ENCODE assay signal across 10 cellular contexts in the genomic region with DNA sequence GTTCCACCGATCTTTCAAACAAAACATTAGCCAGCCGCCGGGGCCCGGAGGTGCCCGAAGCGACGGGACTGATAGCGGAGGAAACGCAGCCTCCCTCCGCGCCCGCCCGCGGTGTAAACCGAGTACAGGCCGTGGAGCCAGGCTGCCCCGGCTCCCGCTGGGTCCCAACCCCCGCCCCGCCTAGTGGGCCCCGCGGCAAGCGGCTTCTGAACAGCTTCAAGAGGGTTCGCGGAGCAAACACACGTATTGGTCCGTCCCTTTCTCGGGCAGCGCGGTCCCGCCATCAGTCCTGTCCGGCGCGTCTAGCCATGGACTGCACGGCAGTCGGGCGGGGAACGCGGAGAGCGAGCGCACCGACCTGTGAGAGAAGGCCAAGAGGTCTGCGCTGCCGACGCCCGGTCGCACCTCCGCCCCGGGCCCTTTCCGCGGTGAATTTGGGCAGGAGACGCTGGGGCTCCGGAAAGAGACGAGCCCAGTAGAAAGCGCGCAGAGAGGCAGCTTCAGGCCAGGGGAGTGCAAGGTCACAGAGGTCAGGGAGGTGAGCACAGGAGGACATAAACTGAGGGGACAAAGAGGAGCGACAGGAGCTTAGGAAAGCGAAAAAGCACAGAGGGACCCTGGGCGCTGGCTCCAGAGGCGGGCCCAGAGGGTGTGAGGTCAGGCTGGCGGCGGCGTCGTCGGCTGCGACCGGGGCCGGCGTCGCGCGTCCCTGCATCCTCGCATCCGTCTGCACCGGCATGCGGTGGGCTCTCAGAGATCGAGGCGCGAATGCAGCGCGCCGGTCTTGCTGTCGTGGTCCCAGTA. TPM values are rescaled to one million over a fixed set of nuclear protein-coding genes. Genes with fewer than 3 reads are reported as not detected.
DNase-seq lines count a peak whose midpoint lies in the region; ATAC-seq and TF ChIP-seq lines count a peak whose summit lies in the region.
"Had no signal": no experiment of that assay in that cellular context is flagged by ENCODE, and none has a peak within 500 bp of the region (broad histone marks: within the 10 kb centered on the region; RNA-seq: fewer than 3 reads in every experiment).

No MANE protein-coding gene starts in this region.

- H3K9me3 ChIP-seq in CD4-positive, CD25-positive, alpha-beta regulatory T cell (ENCODE audit: control insufficient read depth in 2 of 2, low read length in 2 of 2): no peaks in the 10 kb centered on the region
- H3K9me3 ChIP-seq in colonic mucosa (no peaks in the 10 kb centered on the region), sigmoid colon (no peaks in the 10 kb centered on the region), gastroesophageal sphincter (no peaks in the 10 kb centered on the region)
- H3K9me3 ChIP-seq: tibial nerve had no signal

- no peak overlapping the region for H3K9ac ChIP-seq in colonic mucosa (ENCODE audit: low read depth in 2 of 2, low read length in 2 of 2)

- no peak for ATAC-seq in CD4-positive, CD25-positive, alpha-beta regulatory T cell (ENCODE audit: low read depth in 2 of 2)
- ATAC-seq in natural killer cell (peak; percentile 48 to 51 (median 48)), gastroesophageal sphincter (no peak)

- H3K4me3 Mint-ChIP-seq in CD4-positive, CD25-positive, alpha-beta regulatory T cell: peak overlapping the region; percentile 86 to 93 (median 90)
- peak overlapping the region; percentile 92 for H3K4me3 Mint-ChIP-seq in natural killer cell

- no peaks in the 10 kb centered on the region for H3K36me3 ChIP-seq in CD4-positive, CD25-positive, alpha-beta regulatory T cell (ENCODE audit: control insufficient read depth, insufficient read depth, low read length)
- H3K36me3 ChIP-seq in colonic mucosa (no peaks in the 10 kb centered on the region), sigmoid colon (no peaks in the 10 kb centered on the region), gastroesophageal sphincter (no peaks in the 10 kb centered on the region)
- H3K36me3 ChIP-seq: tibial nerve had no signal

- intact Hi-C loops in colonic mucosa (cut with DNase I): loop anchor here (5.0 to 10.0 kb wide), 2 partner anchors 260 to 382 kb away; no protein-coding TSS in a partner anchor
- intact Hi-C loops in natural killer cell (cut with micrococcal nuclease): no loop called here
- intact Hi-C loops in sigmoid colon (cut with DNase I): no loop called here

- H3K9me3 Mint-ChIP-seq in CD4-positive, CD25-positive, alpha-beta regulatory T cell: peaks cover 0 to 5% (median 0%) of the 10 kb centered on the region in 7 donors
- no peaks in the 10 kb centered on the region for H3K9me3 Mint-ChIP-seq in natural killer cell

- H3K4me1 Mint-ChIP-seq in CD4-positive, CD25-positive, alpha-beta regulatory T cell: peaks cover 10 to 44% (median 15%) of the 10 kb centered on the region in 4 donors
- peaks cover 19 to 29% of the 10 kb centered on the region in 2 donors for H3K4me1 Mint-ChIP-seq in natural killer cell

- H3K27ac ChIP-seq in CD4-positive, CD25-positive, alpha-beta regulatory T cell (ENCODE audit: insufficient read depth, low read length, poor library complexity, severe bottlenecking): no peak overlapping the region
- H3K27ac ChIP-seq in colonic mucosa (no peak overlapping the region), sigmoid colon (no peak overlapping the region), gastroesophageal sphincter (no peak overlapping the region)
- H3K27ac ChIP-seq: tibial nerve had no signal

- H3K4me3 ChIP-seq in CD4-positive, CD25-positive, alpha-beta regulatory T cell (ENCODE audit: low read depth, low read length): no peak overlapping the region
- H3K4me3 ChIP-seq in colonic mucosa (peak overlapping the region; percentile 13), sigmoid colon (peak overlapping the region in 2 of 4 donors; percentile 21 to 47), gastroesophageal sphincter (peak overlapping the region in 1 of 2 donors; percentile 55)

- H3K4me1 ChIP-seq in CD4-positive, CD25-positive, alpha-beta regulatory T cell (ENCODE audit: control insufficient read depth, insufficient read depth, low read length, poor library complexity, severe bottlenecking): peaks cover 42% of the 10 kb centered on the region
- H3K4me1 ChIP-seq in colonic mucosa (peaks cover 31% of the 10 kb centered on the region), sigmoid colon (peaks cover 1 to 43% (median 42%) of the 10 kb centered on the region in 4 donors), gastroesophageal sphincter (peaks cover 0 to 55% (median 33%) of the 10 kb centered on the region in 3 donors)

- TF ChIP-seq POLR2A in sigmoid colon (IDR thresholded peaks at IDR 0.05): no peak
- no peak for TF ChIP-seq POLR2A in gastroesophageal sphincter (IDR thresholded peaks at IDR 0.05)

- TF ChIP-seq CTCF in colonic mucosa (IDR thresholded peaks at IDR 0.05) (no peak), natural killer cell (IDR thresholded peaks at IDR 0.05) (no peak), sigmoid colon (IDR thresholded peaks at IDR 0.05) (no peak), gastroesophageal sphincter (IDR thresholded peaks at IDR 0.05) (no peak)

- no peaks in the 10 kb centered on the region for H3K36me3 Mint-ChIP-seq in CD4-positive, CD25-positive, alpha-beta regulatory T cell
- H3K36me3 Mint-ChIP-seq in natural killer cell: no peaks in the 10 kb centered on the region

- H3K27ac Mint-ChIP-seq in CD4-positive, CD25-positive, alpha-beta regulatory T cell: peak overlapping the region in 1 of 3 donors; percentile 71
- peak overlapping the region; percentile 6 to 14 for H3K27ac Mint-ChIP-seq in natural killer cell

- 2 to 3% methylated on average over 83 of the region's 83 CpGs for WGBS in sigmoid colon, 2 donors
- WGBS in gastroesophageal sphincter (ENCODE audit: low coverage in 1 of 2), 2 donors: 4% methylated on average over 13 to 21 of the region's 83 CpGs

- TF ChIP-seq EP300 in sigmoid colon (IDR thresholded peaks at IDR 0.05) (no peak), gastroesophageal sphincter (IDR thresholded peaks at IDR 0.05) (no peak)

- H3K27me3 Mint-ChIP-seq in CD4-positive, CD25-positive, alpha-beta regulatory T cell: peaks cover 79% of the 10 kb centered on the region
- H3K27me3 Mint-ChIP-seq in natural killer cell (ENCODE audit: low read depth in 2 of 2): peaks cover 67 to 75% of the 10 kb centered on the region in 2 donors

- DNase-seq in CD4-positive, CD25-positive, alpha-beta regulatory T cell: peak in 1 of 3 donors; percentile 35
- peak; percentile 31 for DNase-seq in NCI-H1105 treated with DMSO at 0.1 percent for 48 hours (lab: John Stamatoyannopoulos, UW)
- DNase-seq in colonic mucosa: no peak
- peak; percentile 24 for DNase-seq in natural killer cell
- DNase-seq in NCI-H345 (lab: John Stamatoyannopoulos, UW): no peak
- no peak for DNase-seq in sigmoid colon
- no peak for DNase-seq in NCI-H1930 (lab: John Stamatoyannopoulos, UW)

- peaks cover 49% of the 10 kb centered on the region for H3K27me3 ChIP-seq in CD4-positive, CD25-positive, alpha-beta regulatory T cell (ENCODE audit: control insufficient read depth, insufficient read depth, low read length)
- H3K27me3 ChIP-seq in colonic mucosa (peaks cover 98% of the 10 kb centered on the region), sigmoid colon (peaks cover 93 to 100% (median 97%) of the 10 kb centered on the region in 3 donors), gastroesophageal sphincter (peaks cover 100% of the 10 kb centered on the region)

RNA-seq across cellular contexts. Expression of a gene that starts 1.9 kb away (rescaled TPM):
- not detected for total RNA-seq in CD4-positive, CD25-positive, alpha-beta regulatory T cell
- not detected for polyA plus RNA-seq in CD4-positive, CD25-positive, alpha-beta regulatory T cell
- total RNA-seq in colonic mucosa: under 1 TPM in 1 of 2 donors, not detected in 1; 0.07 TPM
- total RNA-seq in natural killer cell: not detected
- not detected for total RNA-seq in sigmoid colon
- not detected for polyA plus RNA-seq in sigmoid colon
- total RNA-seq in gastroesophageal sphincter: not detected
- total RNA-seq: mononuclear cell, tibial nerve had no signal

RNA-seq across cellular contexts. Expression of a gene that starts 2.0 kb away (rescaled TPM):
- not detected for total RNA-seq in CD4-positive, CD25-positive, alpha-beta regulatory T cell
- polyA plus RNA-seq in CD4-positive, CD25-positive, alpha-beta regulatory T cell: not detected
- total RNA-seq in colonic mucosa: not detected
- total RNA-seq in natural killer cell: not detected
- not detected for total RNA-seq in sigmoid colon
- under 1 TPM in 1 of 3 donors, not detected in 2; under 0.01 TPM for polyA plus RNA-seq in sigmoid colon
- total RNA-seq in gastroesophageal sphincter: under 1 TPM in 1 of 4 donors, not detected in 3; 0.15 TPM
- total RNA-seq: tibial nerve had no signal

Comparison
In these comparisons a context has a peak if more than half of its experiments do, and no peak if none do; other contexts are left out.
1. ATAC-seq: peak in natural killer cell (3 of 3); none in CD4-positive, CD25-positive, alpha-beta regulatory T cell (0 of 2) and gastroesophageal sphincter (single experiment).
2. DNase-seq: peak in NCI-H1105 treated with DMSO at 0.1 percent for 48 hours (single experiment) and natural killer cell (single experiment); none in colonic mucosa (single experiment), NCI-H345 (single experiment), sigmoid colon (single experiment) and NCI-H1930 (0 of 2).